In the genomic region with DNA sequence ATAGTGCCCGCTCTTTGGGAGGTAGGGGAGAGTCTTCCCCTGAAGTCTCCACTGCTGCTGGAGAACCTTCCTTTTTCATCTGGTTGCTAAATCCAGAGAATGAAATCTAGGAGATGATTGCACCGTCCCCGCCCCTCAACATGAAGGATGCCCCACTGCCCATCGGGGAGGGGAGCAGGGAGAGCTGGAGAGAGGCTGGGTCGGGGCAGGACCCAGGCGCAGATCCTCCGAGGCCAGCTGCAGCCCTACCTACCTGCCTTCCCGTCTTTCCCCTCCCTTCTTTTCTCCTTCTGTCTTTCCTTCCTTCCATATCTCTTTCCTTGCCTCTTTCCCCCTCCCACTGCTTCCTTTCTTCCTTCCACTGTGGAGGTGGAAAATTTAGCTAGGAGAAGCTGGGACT, we compare ENCODE assay signal across 23 cellular contexts. TPM values are rescaled to one million over a fixed set of nuclear protein-coding genes. Genes with fewer than 3 reads are reported as not detected.
DNase-seq lines count a peak whose midpoint lies in the region; ATAC-seq, FAIRE-seq and TF ChIP-seq lines count a peak whose summit lies in the region.
"Had no signal": no experiment of that assay in that cellular context is flagged by ENCODE, and none has a peak within 500 bp of the region (broad histone marks: within the 10 kb centered on the region; RNA-seq: fewer than 3 reads in every experiment).

No MANE protein-coding gene starts in this region.

- no peaks in the 10 kb centered on the region for H3K36me3 ChIP-seq in left ventricle myocardium inferior
- H3K36me3 ChIP-seq in heart left ventricle: no peaks in the 10 kb centered on the region
- no peaks in the 10 kb centered on the region for H3K36me3 ChIP-seq in H1 (ENCODE audit: control insufficient read depth in 2 of 4, insufficient read depth in 4 of 4, low read length in 3 of 4)
- H3K36me3 ChIP-seq in mesenchymal stem cell (ENCODE audit: control insufficient read depth in 1 of 2, insufficient read depth in 2 of 2, low read depth in 1 of 2, low read length in 2 of 2): no peaks in the 10 kb centered on the region
- no peaks in the 10 kb centered on the region for H3K36me3 ChIP-seq in smooth muscle cell (ENCODE audit: low read depth)
- H3K36me3 ChIP-seq in kidney (ENCODE audit: control insufficient read depth in 1 of 2, insufficient read depth in 2 of 2, low read length in 2 of 2): no peaks in the 10 kb centered on the region
- H3K36me3 ChIP-seq in Peyer's patch: no peaks in the 10 kb centered on the region
- H3K36me3 ChIP-seq: colonic mucosa, MG63, sigmoid colon, tibial nerve had no signal

- H2BK120ac ChIP-seq in H1 (replicated peaks; ENCODE audit: low read depth, low read length) (no peak overlapping the region), mesenchymal stem cell (ENCODE audit: low read depth, low read length) (no peak overlapping the region)

- WGBS in heart left ventricle, 4 donors: 42 to 52% (median 46%) methylated on average over 8 of the region's 8 CpGs
- WGBS in H1 (ENCODE audit: extremely low coverage in 1 of 2, insufficient coverage in 1 of 2, insufficient read length in 1 of 2, insufficient replicate concordance in 2 of 2, low coverage in 1 of 2, low lambda C conversion rate in 2 of 2, missing lambda C conversion rate in 1 of 2), 2 experiments: 3% methylated on average over 6 of the region's 8 CpGs; no CpG with 5 or more reads in 1 of the 2 experiments
- 7% methylated on average over 5 of the region's 8 CpGs for WGBS in mesenchymal stem cell
- WGBS in smooth muscle cell (ENCODE audit: low lambda C conversion rate): 32% methylated on average over 8 of the region's 8 CpGs

- TF ChIP-seq POLR2A in heart left ventricle (IDR thresholded peaks at IDR 0.05) (no peak), H1 (IDR thresholded peaks at IDR 0.05; ENCODE audit: control extremely low read depth in 1 of 2, low read depth in 2 of 2, low read length in 2 of 2) (no peak), Peyer's patch (IDR thresholded peaks at IDR 0.05) (no peak)

- peak overlapping the region in 3 of 4 experiments; percentile 12 to 49 (median 16); a peak in 4 of 7 replicates for H3K9ac ChIP-seq in H1 (replicated peaks in 1 of 4; ENCODE audit: extremely low read depth in 1 of 4, low read depth in 3 of 4, low read length in 3 of 4)
- H3K9ac ChIP-seq in mesenchymal stem cell (ENCODE audit: low read length): peak overlapping the region; percentile 58
- no peak overlapping the region for H3K9ac ChIP-seq in smooth muscle cell (ENCODE audit: low read depth)
- no peak overlapping the region for H3K9ac ChIP-seq in kidney (ENCODE audit: low read length in 2 of 2)

- H4K5ac ChIP-seq in H1 (ENCODE audit: insufficient read length, low read depth, low read length): peak overlapping the region; percentile 68

- H3K9me3 ChIP-seq in left ventricle myocardium inferior (replicated peaks): no peaks in the 10 kb centered on the region
- H3K9me3 ChIP-seq in heart left ventricle: no peaks in the 10 kb centered on the region
- H3K9me3 ChIP-seq in H1 (ENCODE audit: insufficient read depth in 2 of 2, low read depth in 1 of 2, low read length in 1 of 2): no peaks in the 10 kb centered on the region
- H3K9me3 ChIP-seq in mesenchymal stem cell (ENCODE audit: control insufficient read depth, low read length): no peaks in the 10 kb centered on the region
- no peaks in the 10 kb centered on the region for H3K9me3 ChIP-seq in smooth muscle cell (replicated peaks; ENCODE audit: low read depth)
- no peaks in the 10 kb centered on the region for H3K9me3 ChIP-seq in kidney (ENCODE audit: control insufficient read depth in 1 of 2, low read length in 2 of 2)
- H3K9me3 ChIP-seq in Peyer's patch: no peaks in the 10 kb centered on the region
- H3K9me3 ChIP-seq: colonic mucosa, MG63, sigmoid colon, tibial nerve had no signal

- H3K27me3 ChIP-seq in left ventricle myocardium inferior (ENCODE audit: low read depth): peaks cover 21% of the 10 kb centered on the region
- peaks cover 0 to 11% (median 0%) of the 10 kb centered on the region in 9 donors for H3K27me3 ChIP-seq in heart left ventricle
- H3K27me3 ChIP-seq in H1 (replicated peaks in 1 of 4; ENCODE audit: control insufficient read depth in 3 of 4, extremely low read depth in 1 of 4, insufficient read depth in 3 of 4, low read length in 3 of 4): peaks cover 0 to 4% (median 0%) of the 10 kb centered on the region in 4 experiments; a peak in 3 of 7 replicates
- peaks cover 26 to 43% of the 10 kb centered on the region in 2 experiments for H3K27me3 ChIP-seq in mesenchymal stem cell (ENCODE audit: control insufficient read depth in 1 of 2, insufficient read depth in 1 of 2, low read length in 2 of 2)
- no peaks in the 10 kb centered on the region for H3K27me3 ChIP-seq in smooth muscle cell (ENCODE audit: low read depth)
- H3K27me3 ChIP-seq in Peyer's patch: no peaks in the 10 kb centered on the region
- H3K27me3 ChIP-seq: colonic mucosa, MG63, sigmoid colon, tibial nerve had no signal

- no peak for TF ChIP-seq EP300 in H1 (IDR thresholded peaks at IDR 0.05; ENCODE audit: borderline replicate concordance in 1 of 2, low read depth in 2 of 2, low read length in 2 of 2)

- no peak overlapping the region for H3K56ac ChIP-seq in H1 (replicated peaks; ENCODE audit: insufficient read length, low read depth, low read length)

- H2BK20ac ChIP-seq in H1 (ENCODE audit: low read length): peak overlapping the region; percentile 2; the same call in 1 of the 2 replicates

- H4K91ac ChIP-seq in H1 (replicated peaks; ENCODE audit: insufficient read length, low read length) (no peak overlapping the region), mesenchymal stem cell (ENCODE audit: low read length) (no peak overlapping the region)

- H3F3A ChIP-seq in smooth muscle cell (ENCODE audit: low read depth): peaks cover 3% of the 10 kb centered on the region

- H3K23me2 ChIP-seq in H1 (ENCODE audit: low read depth, low read length): peaks cover 16% of the 10 kb centered on the region

- H3K4me1 ChIP-seq in left ventricle myocardium inferior: peaks cover 18% of the 10 kb centered on the region
- peaks cover 0 to 24% (median 6%) of the 10 kb centered on the region in 12 donors for H3K4me1 ChIP-seq in heart left ventricle
- peaks cover 3 to 17% (median 13%) of the 10 kb centered on the region in 4 experiments for H3K4me1 ChIP-seq in H1 (replicated peaks in 1 of 4; ENCODE audit: control insufficient read depth in 3 of 4, insufficient read depth in 4 of 4, low read length in 3 of 4)
- peaks cover 10% of the 10 kb centered on the region for H3K4me1 ChIP-seq in mesenchymal stem cell (ENCODE audit: control insufficient read depth, insufficient read depth, low read depth, low read length)
- peaks cover 33% of the 10 kb centered on the region for H3K4me1 ChIP-seq in smooth muscle cell (ENCODE audit: low read depth)
- H3K4me1 ChIP-seq in kidney (ENCODE audit: control insufficient read depth in 1 of 2, insufficient read depth in 1 of 2, low read depth in 1 of 2, low read length in 2 of 2): peaks cover 0 to 4% of the 10 kb centered on the region in 2 donors
- no peaks in the 10 kb centered on the region for H3K4me1 ChIP-seq in Peyer's patch

- H2AK5ac ChIP-seq in H1 (ENCODE audit: low read depth, low read length): no peak overlapping the region
- H2AK5ac ChIP-seq in mesenchymal stem cell (ENCODE audit: low read length, severe bottlenecking): no peak overlapping the region

- no peak overlapping the region for H3K4ac ChIP-seq in H1 (replicated peaks; ENCODE audit: insufficient read length, low read depth, low read length)
- no peak overlapping the region for H3K4ac ChIP-seq in mesenchymal stem cell (ENCODE audit: low read depth in 1 of 2, low read length in 2 of 2)

- H2AFZ ChIP-seq in H1 (ENCODE audit: low read length): peak overlapping the region; percentile 92
- H2AFZ ChIP-seq in mesenchymal stem cell (ENCODE audit: low read depth, low read length): peak overlapping the region; percentile 92
- H2AFZ ChIP-seq in smooth muscle cell (ENCODE audit: low read depth): peak overlapping the region; percentile 10

- TF ChIP-seq RAD21 in H1 (IDR thresholded peaks at IDR 0.05 in 1 of 2, conservative IDR thresholded peaks at IDR 0.05 in 1 of 2; ENCODE audit: low read depth in 2 of 2, low read length in 2 of 2): no peak

- FAIRE-seq in H1 (lab: Jason Lieb, UNC): no peak
- no peak for FAIRE-seq in kidney (lab: Jason Lieb, UNC)
- FAIRE-seq: A204.1, HTR-8/SVneo had no signal

- H3K27ac ChIP-seq in left ventricle myocardium inferior (replicated peaks) (no peak overlapping the region), heart left ventricle (peak overlapping the region in 2 of 12 donors; percentile 7 to 22), H1 (ENCODE audit: low read depth, low read length) (no peak overlapping the region), mesenchymal stem cell (ENCODE audit: low read length, poor library complexity, severe bottlenecking) (no peak overlapping the region), smooth muscle cell (ENCODE audit: low read depth) (no peak overlapping the region), kidney (ENCODE audit: low read depth in 2 of 2, low read length in 2 of 2) (no peak overlapping the region), Peyer's patch (no peak overlapping the region)
- H3K27ac ChIP-seq: C4-2B, colonic mucosa, sigmoid colon had no signal

- H3K79me1 ChIP-seq in H1 (ENCODE audit: low read depth, low read length) (no peaks in the 10 kb centered on the region), mesenchymal stem cell (replicated peaks; ENCODE audit: low read length, poor library complexity, severe bottlenecking) (no peaks in the 10 kb centered on the region)

- H2BK15ac ChIP-seq in H1 (ENCODE audit: low read length) (peak overlapping the region; percentile 1; the same call in 1 of the 2 replicates), mesenchymal stem cell (ENCODE audit: low read depth, poor library complexity, severe bottlenecking) (no peak overlapping the region)

- H3K4me3 ChIP-seq in left ventricle myocardium inferior (peak overlapping the region; percentile 2), heart left ventricle (peak overlapping the region in 4 of 12 donors; percentile 3 to 26 (median 14)), H1 (ENCODE audit: extremely low read depth in 1 of 4, insufficient read depth in 2 of 4, low read depth in 3 of 4, low read length in 4 of 4) (peak overlapping the region; percentile 55 to 70 (median 61)), mesenchymal stem cell (ENCODE audit: insufficient read depth in 1 of 2, low read depth in 1 of 2, low read length in 2 of 2) (peak overlapping the region in 1 of 2 experiments; percentile 58), smooth muscle cell (peak overlapping the region; percentile 21), kidney (ENCODE audit: low read length in 2 of 2) (no peak overlapping the region), Peyer's patch (no peak overlapping the region)
- H3K4me3 ChIP-seq: colonic mucosa, MG63, sigmoid colon, tibial nerve had no signal

- ATAC-seq in heart left ventricle: no peak
- ATAC-seq: stimulated activated naive CD8-positive, alpha-beta T cell treated with anti-CD3 and anti-CD28 coated beads, Interleukin-15, Interleukin-2, amounts not matched to agents 100 U/mL and 50 U/mL, for 24 hours had no signal

- POLR2A ChIA-PET in H1 (lab: Charles Lee; ENCODE audit: partially characterized antibody): interaction anchor here (0.7 to 4.5 kb wide), 5 partner anchors 10 to 16 kb away, joined by 3 to 31 read pairs (median 5); no protein-coding TSS in a partner anchor

- DNase-seq in left ventricle myocardium inferior: no peak
- DNase-seq in heart left ventricle: no peak
- peak in 1 of 2 experiments; percentile 59 for DNase-seq in H1 (ENCODE audit: low read depth in 1 of 2, low spot score in 2 of 2)
- DNase-seq in mesenchymal stem cell: no peak
- DNase-seq in smooth muscle cell (lab: John Stamatoyannopoulos, UW; ENCODE audit: unreplicated experiment): no peak
- no peak for DNase-seq in kidney
- DNase-seq in Peyer's patch: no peak
- no peak for DNase-seq in middle frontal gyrus (ENCODE audit: extremely low spot score, low spot score)
- DNase-seq: activated B cell treated with CpG ODN at 0.5 μM for 24 hours; activated T-cell treated with anti-CD3 and anti-CD28 coated beads, Interleukin-2, amount 50 U/mL, for 48 hours; colonic mucosa; foreskin melanocyte; mammary epithelial cell; MG63; NCI-H1694 treated with DMSO at 0.1 percent for 48 hours; SHP77; sigmoid colon; stimulated activated CD4-positive, alpha-beta T cell treated with anti-CD3 and anti-CD28 coated beads, Interleukin-1b, Interleukin-23, amount 100 ng/mL, for 48 hours; stimulated activated naive CD8-positive, alpha-beta T cell treated with anti-CD3 and anti-CD28 coated beads, Interleukin-15, Interleukin-2, amounts not matched to agents 100 U/mL and 50 U/mL, for 24 hours had no signal

- H4K20me1 ChIP-seq in H1 (replicated peaks in 1 of 2; ENCODE audit: control insufficient read depth in 1 of 2, insufficient read depth in 2 of 2, low read length in 2 of 2): no peaks in the 10 kb centered on the region
- no peaks in the 10 kb centered on the region for H4K20me1 ChIP-seq in smooth muscle cell (ENCODE audit: low read depth)

- no peak for TF ChIP-seq CTCF in left ventricle myocardium inferior (IDR thresholded peaks at IDR 0.05; ENCODE audit: borderline replicate concordance)
- TF ChIP-seq CTCF in heart left ventricle (IDR thresholded peaks at IDR 0.05): no peak
- no peak for TF ChIP-seq CTCF in H1 (IDR thresholded peaks at IDR 0.05; ENCODE audit: control extremely low read depth in 1 of 3, insufficient read depth in 1 of 3, low read depth in 1 of 3, low read length in 3 of 3)
- no peak for TF ChIP-seq CTCF in smooth muscle cell (IDR thresholded peaks at IDR 0.05; ENCODE audit: borderline replicate concordance, insufficient read depth, poor library complexity, severe bottlenecking)
- TF ChIP-seq CTCF in kidney (IDR thresholded peaks at IDR 0.05; ENCODE audit: borderline replicate concordance, extremely low read depth, insufficient read depth): no peak
- TF ChIP-seq CTCF in Peyer's patch (IDR thresholded peaks at IDR 0.05): no peak

- H3K18ac ChIP-seq in H1 (ENCODE audit: extremely low read depth, low read length) (peak overlapping the region; percentile 84; the same call in 1 of the 2 replicates), mesenchymal stem cell (ENCODE audit: low read depth in 1 of 2, low read length in 2 of 2) (peak overlapping the region in 1 of 2 experiments; percentile 41)

- H2BK12ac ChIP-seq in H1 (ENCODE audit: low read depth, low read length) (peak overlapping the region; percentile 56; the same call in 1 of the 2 replicates), mesenchymal stem cell (ENCODE audit: low read length in 2 of 2) (peak overlapping the region in 1 of 2 experiments; percentile 33)

- H4K8ac ChIP-seq in H1 (ENCODE audit: extremely low read depth, insufficient read depth, low read length): peak overlapping the region; percentile 47; the same call in 1 of the 2 replicates
- H4K8ac ChIP-seq in mesenchymal stem cell (ENCODE audit: low read length): peak overlapping the region; percentile 47

- CTCF ChIA-PET in H1 (lab: Charles Lee; ENCODE audit: partially characterized antibody): interaction anchor here (0.8 to 30.1 kb wide), 5 partner anchors 3 to 263 kb away, joined by 3 to 653 read pairs (median 16); partner anchors contain the start of gene PLEKHB1

- intact Hi-C loops in left ventricle myocardium inferior (cut with micrococcal nuclease): no loop called here
- intact Hi-C loops in heart left ventricle (cut with DNase I): no loop called here
- intact Hi-C loops in kidney (cut with DNase I): no loop called here

- H3K14ac ChIP-seq in H1 (ENCODE audit: insufficient read length) (no peak overlapping the region), mesenchymal stem cell (ENCODE audit: low read length in 2 of 2) (no peak overlapping the region)

- peak overlapping the region; percentile 96 to 97 for H3K4me2 ChIP-seq in H1 (ENCODE audit: insufficient read depth in 1 of 2, low read depth in 2 of 2, low read length in 2 of 2)
- H3K4me2 ChIP-seq in mesenchymal stem cell (ENCODE audit: low read length, poor library complexity, severe bottlenecking): no peak overlapping the region
- H3K4me2 ChIP-seq in smooth muscle cell: peak overlapping the region; percentile 79

- H3K79me2 ChIP-seq in H1 (ENCODE audit: control insufficient read depth in 1 of 2, insufficient read depth in 2 of 2, low read length in 2 of 2): no peaks in the 10 kb centered on the region
- no peaks in the 10 kb centered on the region for H3K79me2 ChIP-seq in smooth muscle cell (ENCODE audit: low read depth)

- peak overlapping the region; percentile 81; the same call in 1 of the 2 replicates for H2BK5ac ChIP-seq in H1 (ENCODE audit: low read depth, low read length)
- H2BK5ac ChIP-seq in mesenchymal stem cell (ENCODE audit: low read depth, low read length, poor library complexity, severe bottlenecking): no peak overlapping the region

- no peak overlapping the region for H3K23ac ChIP-seq in H1 (ENCODE audit: insufficient read length)
- H3K23ac ChIP-seq in mesenchymal stem cell (ENCODE audit: low read length in 2 of 2): no peak overlapping the region

RNA-seq across cellular contexts. Expression of gene PLEKHB1, which starts 0.8 kb away (rescaled TPM):
- total RNA-seq in left ventricle myocardium inferior: 22.4 TPM
- 10 to 100 TPM in 6 of 9 donors, 1 to 10 TPM in 3; 5.4 to 36.3 (median 14.5) TPM for total RNA-seq in heart left ventricle
- 1 to 10 TPM in 1 of 2 donors, under 1 TPM in 1; 0.82 to 5.9 TPM for polyA plus RNA-seq in heart left ventricle
- total RNA-seq in H1 (2021; fragmentation: NEBNext Ultra II Directional; extraction: Animal tissue kit (Norgen Biotek cat#: 25700)): 13.5 and 14.8 TPM in 2 replicates
- 24.5 and 34.8 TPM in 2 replicates for polyA plus RNA-seq in H1 (2011; rRNA removed)
- polyA plus RNA-seq in H1 (2011; cell fraction: cytosol; rRNA removed): 25.8 TPM
- polyA plus RNA-seq in H1 (2011; cell fraction: nucleus; rRNA removed): 42.1 TPM
- 14.7 to 20.3 TPM (median 17.4 TPM) in 4 replicates for polyA plus RNA-seq in H1 (2012, experiment 1 of 2)
- 14.5 TPM for polyA plus RNA-seq in H1 (2012, experiment 2 of 2)
- 12.7 TPM for polyA plus RNA-seq in H1 (2013, experiment 1 of 2)
- polyA plus RNA-seq in H1 (2013, experiment 2 of 2): 10.6 TPM
- 9.2 and 9.8 TPM in 2 replicates for polyA minus RNA-seq in H1 (2011; rRNA and poly(A)+ RNA removed)
- 12.6 TPM for polyA minus RNA-seq in H1 (2011; cell fraction: cytosol; rRNA and poly(A)+ RNA removed)
- polyA minus RNA-seq in H1 (2011; cell fraction: nucleus; rRNA and poly(A)+ RNA removed): 14.0 TPM
- polyA plus RNA-seq in mesenchymal stem cell (2013, experiment 1 of 2): 0.90 TPM
- 0.97 TPM for polyA plus RNA-seq in mesenchymal stem cell (2013, experiment 2 of 2)
- total RNA-seq in smooth muscle cell: 0.22 and 1.2 TPM in 2 replicates
- 2.5 and 2.7 TPM in 2 replicates for polyA plus RNA-seq in smooth muscle cell
- total RNA-seq in kidney: 21.0 TPM
- 30.4 TPM for polyA plus RNA-seq in kidney (ENCODE audit: insufficient read depth, low read depth, low replicate concordance)
- 10 to 100 TPM; 10.3 to 29.7 (median 12.0) TPM for total RNA-seq in Peyer's patch

RNA-seq across cellular contexts. Expression of gene FAM168A, which starts 47.7 kb away (rescaled TPM):
- 28.4 TPM for total RNA-seq in left ventricle myocardium inferior
- 10 to 100 TPM; 21.1 to 39.1 (median 31.2) TPM for total RNA-seq in heart left ventricle
- polyA plus RNA-seq in heart left ventricle: 10 to 100 TPM in 1 of 2 donors, 1 to 10 TPM in 1; 9.0 to 20.1 TPM
- total RNA-seq in H1 (2021; fragmentation: NEBNext Ultra II Directional; extraction: Animal tissue kit (Norgen Biotek cat#: 25700)): 21.6 and 22.8 TPM in 2 replicates
- 17.1 and 24.0 TPM in 2 replicates for polyA plus RNA-seq in H1 (2011; rRNA removed)
- 11.8 TPM for polyA plus RNA-seq in H1 (2011; cell fraction: cytosol; rRNA removed)
- polyA plus RNA-seq in H1 (2011; cell fraction: nucleus; rRNA removed): 41.5 TPM
- 11.4 to 15.5 TPM (median 14.4 TPM) in 4 replicates for polyA plus RNA-seq in H1 (2012, experiment 1 of 2)
- 7.8 TPM for polyA plus RNA-seq in H1 (2012, experiment 2 of 2)
- 11.9 TPM for polyA plus RNA-seq in H1 (2013, experiment 1 of 2)
- polyA plus RNA-seq in H1 (2013, experiment 2 of 2): 10.7 TPM
- 25.2 and 28.5 TPM in 2 replicates for polyA minus RNA-seq in H1 (2011; rRNA and poly(A)+ RNA removed)
- polyA minus RNA-seq in H1 (2011; cell fraction: cytosol; rRNA and poly(A)+ RNA removed): 15.5 TPM
- polyA minus RNA-seq in H1 (2011; cell fraction: nucleus; rRNA and poly(A)+ RNA removed): 23.6 TPM
- 22.5 TPM for polyA plus RNA-seq in mesenchymal stem cell (2013, experiment 1 of 2)
- polyA plus RNA-seq in mesenchymal stem cell (2013, experiment 2 of 2): 20.6 TPM
- 32.5 and 39.3 TPM in 2 replicates for total RNA-seq in smooth muscle cell
- polyA plus RNA-seq in smooth muscle cell: 10.8 and 13.0 TPM in 2 replicates
- total RNA-seq in kidney: 38.1 TPM
- polyA plus RNA-seq in kidney (ENCODE audit: insufficient read depth, low read depth, low replicate concordance): 8.9 TPM
- 10 to 100 TPM; 22.2 to 35.7 (median 30.4) TPM for total RNA-seq in Peyer's patch

Comparison
In these comparisons a context has a peak if more than half of its experiments do, and no peak if none do; other contexts are left out.
1. H3K4me3 ChIP-seq: peak in left ventricle myocardium inferior (single experiment), H1 (4 of 4) and smooth muscle cell (single experiment); none in kidney (0 of 2) and Peyer's patch (0 of 4).
2. H2AFZ ChIP-seq: peak in every context shown above with its lines; median percentile 92 in H1; 92 in mesenchymal stem cell; 10 in smooth muscle cell.
3. H3K9ac ChIP-seq: peak in H1 (3 of 4) and mesenchymal stem cell (single experiment); none in smooth muscle cell (single experiment) and kidney (0 of 2).